ENCODE assay signal across 14 cellular contexts in genomic region chr12:76026643-76027063, GRCh38. TPM values are rescaled to one million over a fixed set of nuclear protein-coding genes. Genes with fewer than 3 reads are reported as not detected.
DNase-seq lines count a peak whose midpoint lies in the region; ATAC-seq and TF ChIP-seq lines count a peak whose summit lies in the region.
"Had no signal": no experiment of that assay in that cellular context is flagged by ENCODE, and none has a peak within 500 bp of the region (broad histone marks: within the 10 kb centered on the region; RNA-seq: fewer than 3 reads in every experiment).

No MANE protein-coding gene starts in this region.

- ATAC-seq in activated T-helper 17 cell treated with anti-CD3 and anti-CD28 coated beads, Interleukin-2, amount 50 U/mL, for 72 hours (replicated peaks): no peak
- no peak for ATAC-seq in foreskin keratinocyte
- no peak for ATAC-seq in GM21528 (IDR thresholded peaks at IDR 0.05; ENCODE audit: low FRiP score, unreplicated experiment)
- ATAC-seq: esophagus mucosa had no signal

- H3K4me1 Mint-ChIP-seq in activated naive CD4-positive, alpha-beta T cell treated with anti-CD3 and anti-CD28 coated beads, Interleukin-2, amount 50 U/mL, for 24 hours: peaks cover 40% of the 10 kb centered on the region
- H3K4me1 Mint-ChIP-seq in activated naive CD4-positive, alpha-beta T cell treated with anti-CD3 and anti-CD28 coated beads for 36 hours (ENCODE audit: low read depth): peaks cover 34% of the 10 kb centered on the region
- H3K4me1 Mint-ChIP-seq in activated T-helper 17 cell treated with anti-CD3 and anti-CD28 coated beads, Interleukin-2, amount 50 U/mL, for 72 hours: peaks cover 13% of the 10 kb centered on the region

- H3K27ac ChIP-seq in foreskin keratinocyte (peak overlapping the region; percentile 25), thyroid gland (peak overlapping the region; percentile 95 to 99 (median 98)), Peyer's patch (peak overlapping the region in 1 of 4 donors; percentile 41)

- intact Hi-C loops in activated naive CD4-positive, alpha-beta T cell treated with anti-CD3 and anti-CD28 coated beads for 36 hours (cut with micrococcal nuclease): no loop called here
- intact Hi-C loops in thyroid gland (cut with DNase I): loop anchor here (10.0 kb wide), 1 partner anchor 302 kb away; no protein-coding TSS in a partner anchor

- DNase-seq in activated naive CD4-positive, alpha-beta T cell treated with anti-CD3 and anti-CD28 coated beads for 36 hours: no peak
- DNase-seq in foreskin keratinocyte (peak; percentile 81 to 90), thyroid gland (no peak), G401 (ENCODE audit: low spot score) (no peak), Peyer's patch (no peak)
- DNase-seq: NCI-H1694; stimulated activated CD4-positive, alpha-beta T cell treated with anti-CD3 and anti-CD28 coated beads, Interleukin-12 subunit alpha, Interleukin-12 subunit beta, amount 100 ng/mL, for 4 hours; stimulated activated naive CD4-positive, alpha-beta T cell had no signal

- no peaks in the 10 kb centered on the region for H3K9me3 Mint-ChIP-seq in activated naive CD4-positive, alpha-beta T cell treated with anti-CD3 and anti-CD28 coated beads, Interleukin-2, amount 50 U/mL, for 24 hours
- no peaks in the 10 kb centered on the region for H3K9me3 Mint-ChIP-seq in activated naive CD4-positive, alpha-beta T cell treated with anti-CD3 and anti-CD28 coated beads for 36 hours
- no peaks in the 10 kb centered on the region for H3K9me3 Mint-ChIP-seq in activated T-helper 17 cell treated with anti-CD3 and anti-CD28 coated beads, Interleukin-2, amount 50 U/mL, for 72 hours

- no peaks in the 10 kb centered on the region for H3K27me3 ChIP-seq in foreskin keratinocyte
- H3K27me3 ChIP-seq in thyroid gland: no peaks in the 10 kb centered on the region
- no peaks in the 10 kb centered on the region for H3K27me3 ChIP-seq in Peyer's patch
- H3K27me3 ChIP-seq: adrenal gland had no signal

- H3K4me1 ChIP-seq in foreskin keratinocyte: peaks cover 19% of the 10 kb centered on the region
- H3K4me1 ChIP-seq in thyroid gland: peaks cover 14 to 23% of the 10 kb centered on the region in 2 donors
- H3K4me1 ChIP-seq in Peyer's patch: peaks cover 0 to 7% (median 1%) of the 10 kb centered on the region in 4 donors

- TF ChIP-seq POLR2A in thyroid gland (IDR thresholded peaks at IDR 0.05) (no peak), Peyer's patch (IDR thresholded peaks at IDR 0.05) (no peak)

- in situ Hi-C loops in G401 (cut with HindIII; ENCODE audit: low sequenced_read_pairs): no loop called here

- no peaks in the 10 kb centered on the region for H3K9me3 ChIP-seq in thyroid gland
- no peaks in the 10 kb centered on the region for H3K9me3 ChIP-seq in Peyer's patch
- H3K9me3 ChIP-seq: adrenal gland had no signal

- no peaks in the 10 kb centered on the region for H3K27me3 Mint-ChIP-seq in activated naive CD4-positive, alpha-beta T cell treated with anti-CD3 and anti-CD28 coated beads, Interleukin-2, amount 50 U/mL, for 24 hours
- H3K27me3 Mint-ChIP-seq in activated naive CD4-positive, alpha-beta T cell treated with anti-CD3 and anti-CD28 coated beads for 36 hours (ENCODE audit: low read depth): peaks cover 3% of the 10 kb centered on the region
- H3K27me3 Mint-ChIP-seq in activated T-helper 17 cell treated with anti-CD3 and anti-CD28 coated beads, Interleukin-2, amount 50 U/mL, for 72 hours: no peaks in the 10 kb centered on the region

- no peak overlapping the region for H3K27ac Mint-ChIP-seq in activated naive CD4-positive, alpha-beta T cell treated with anti-CD3 and anti-CD28 coated beads, Interleukin-2, amount 50 U/mL, for 24 hours
- H3K27ac Mint-ChIP-seq in activated naive CD4-positive, alpha-beta T cell treated with anti-CD3 and anti-CD28 coated beads for 36 hours: no peak overlapping the region
- no peak overlapping the region for H3K27ac Mint-ChIP-seq in activated T-helper 17 cell treated with anti-CD3 and anti-CD28 coated beads, Interleukin-2, amount 50 U/mL, for 72 hours
- H3K27ac Mint-ChIP-seq: B cell had no signal

- 79 to 85% methylated on average over 1 of the region's 1 CpG for WGBS in thyroid gland, 2 donors

- no peak for TF ChIP-seq CTCF in foreskin keratinocyte (conservative IDR thresholded peaks at IDR 0.05)
- TF ChIP-seq CTCF in thyroid gland (IDR thresholded peaks at IDR 0.05): no peak
- TF ChIP-seq CTCF in Peyer's patch (IDR thresholded peaks at IDR 0.05): no peak

- H3K36me3 ChIP-seq in thyroid gland (peaks cover 0 to 11% of the 10 kb centered on the region in 2 donors), Peyer's patch (no peaks in the 10 kb centered on the region)
- H3K36me3 ChIP-seq: adrenal gland had no signal

- H3K4me3 ChIP-seq in thyroid gland (replicated peaks in 1 of 3) (no peak overlapping the region), Peyer's patch (no peak overlapping the region)

- CTCF ChIA-PET in activated naive CD4-positive, alpha-beta T cell treated with anti-CD3 and anti-CD28 coated beads for 36 hours (lab: Charles Lee): interaction anchor here (2.7 kb wide), 1 partner anchor 210 kb away, joined by 9 read pairs; no protein-coding TSS in a partner anchor

- peaks cover 25% of the 10 kb centered on the region for H3K36me3 Mint-ChIP-seq in activated naive CD4-positive, alpha-beta T cell treated with anti-CD3 and anti-CD28 coated beads, Interleukin-2, amount 50 U/mL, for 24 hours
- H3K36me3 Mint-ChIP-seq in activated naive CD4-positive, alpha-beta T cell treated with anti-CD3 and anti-CD28 coated beads for 36 hours (ENCODE audit: low read depth): peaks cover 6% of the 10 kb centered on the region
- peaks cover 52% of the 10 kb centered on the region for H3K36me3 Mint-ChIP-seq in activated T-helper 17 cell treated with anti-CD3 and anti-CD28 coated beads, Interleukin-2, amount 50 U/mL, for 72 hours (ENCODE audit: low read depth)

- peak overlapping the region; percentile 74 for H3K4me3 Mint-ChIP-seq in activated naive CD4-positive, alpha-beta T cell treated with anti-CD3 and anti-CD28 coated beads, Interleukin-2, amount 50 U/mL, for 24 hours
- H3K4me3 Mint-ChIP-seq in activated naive CD4-positive, alpha-beta T cell treated with anti-CD3 and anti-CD28 coated beads for 36 hours: no peak overlapping the region
- H3K4me3 Mint-ChIP-seq in activated T-helper 17 cell treated with anti-CD3 and anti-CD28 coated beads, Interleukin-2, amount 50 U/mL, for 72 hours: peak overlapping the region; percentile 52
- H3K4me3 Mint-ChIP-seq: B cell had no signal

RNA-seq across cellular contexts. Expression of gene PHLDA1, which starts 4.9 kb away (rescaled TPM):
- total RNA-seq in activated naive CD4-positive, alpha-beta T cell treated with anti-CD3 and anti-CD28 coated beads for 36 hours: 1 to 10 TPM; 2.7 to 2.8 TPM
- total RNA-seq in activated T-helper 17 cell treated with anti-CD3 and anti-CD28 coated beads, Interleukin-2, amount 50 U/mL, for 72 hours: 10 to 100 TPM; 23.3 to 51.9 TPM
- total RNA-seq in foreskin keratinocyte (126 and 138 TPM in 2 replicates), thyroid gland (10 to 100 TPM; 45.2 to 73.1 (median 57.5) TPM), Peyer's patch (10 to 100 TPM in 1 of 4 donors, 1 to 10 TPM in 3; 4.6 to 25.6 (median 6.0) TPM)
- 80.4 and 82.7 TPM in 2 replicates for polyA plus RNA-seq in foreskin keratinocyte
- total RNA-seq in G401 (2014; rRNA removed; shearing (Covaris generic)): 3.5 and 3.7 TPM in 2 replicates

RNA-seq across cellular contexts. Expression of gene NAP1L1, which starts 57.8 kb away (rescaled TPM):
- 1,000 to 10,000 TPM; 1,078 to 1,092 TPM for total RNA-seq in activated naive CD4-positive, alpha-beta T cell treated with anti-CD3 and anti-CD28 coated beads for 36 hours
- total RNA-seq in activated T-helper 17 cell treated with anti-CD3 and anti-CD28 coated beads, Interleukin-2, amount 50 U/mL, for 72 hours: 100 to 1,000 TPM; 715 to 937 TPM
- total RNA-seq in foreskin keratinocyte (423 and 448 TPM in 2 replicates), thyroid gland (100 to 1,000 TPM; 193 to 341 (median 213) TPM), Peyer's patch (100 to 1,000 TPM in 1 of 4 donors, 10 to 100 TPM in 3; 49.6 to 334 (median 79.7) TPM)
- polyA plus RNA-seq in foreskin keratinocyte: 359 and 389 TPM in 2 replicates
- total RNA-seq in G401 (2014; rRNA removed; shearing (Covaris generic)): 691 and 894 TPM in 2 replicates

Comparison
In these comparisons a context has a peak if more than half of its experiments do, and no peak if none do; other contexts are left out.
1. DNase-seq: peak in foreskin keratinocyte (2 of 2); none in activated naive CD4-positive, alpha-beta T cell treated with anti-CD3 and anti-CD28 coated beads for 36 hours (single experiment), thyroid gland (0 of 2), G401 (single experiment) and Peyer's patch (0 of 3).